Comparison of ENCODE assay signal across 14 cellular contexts in the genomic region with DNA sequence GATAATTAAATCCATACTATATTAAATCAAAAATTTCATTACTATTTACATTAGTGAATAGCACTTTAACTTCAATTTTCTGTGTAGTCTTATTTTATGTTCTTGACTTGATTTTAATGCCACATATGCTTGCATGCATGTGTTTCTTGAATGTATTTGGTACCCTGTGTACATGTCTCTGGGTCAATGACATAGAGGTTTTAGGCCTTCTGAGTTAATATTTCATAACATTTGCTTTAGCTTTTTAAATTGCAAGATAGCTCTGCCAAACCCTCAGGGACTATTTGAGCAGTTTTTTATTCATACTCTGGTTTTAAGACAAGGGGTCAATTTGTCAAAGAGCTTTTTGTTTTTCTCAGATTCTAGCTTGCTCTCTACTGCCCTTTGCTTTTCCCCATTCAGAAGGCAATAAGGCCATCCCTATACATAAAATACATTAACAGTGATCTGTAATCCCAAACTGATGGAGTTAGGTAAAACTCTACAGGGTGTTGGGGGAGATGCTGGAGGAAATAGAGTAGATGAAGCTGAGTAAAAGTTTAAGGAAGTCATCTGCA.
"Had no signal": no experiment of that assay in that cellular context is flagged by ENCODE, and none has a peak within 500 bp of the region (broad histone marks: within the 10 kb centered on the region; RNA-seq: fewer than 3 reads in every experiment).

No MANE protein-coding gene starts in this region.

- DNase-seq: activated CD4-positive, alpha-beta T cell treated with anti-CD3 and anti-CD28 coated beads, Interleukin-2, amount 50 U/mL, for 1 hour; activated T-cell treated with anti-CD3 and anti-CD28 coated beads, Interleukin-2, amount 50 U/mL, for 1 hour; amniotic stem cell; foreskin keratinocyte; heart right ventricle; left lung; mesenchymal stem cell; posterior cingulate gyrus; right cardiac atrium had no signal

- H3K36me3 ChIP-seq: left lung, tibial nerve had no signal

- ATAC-seq: foreskin keratinocyte; heart right ventricle; left lung; right cardiac atrium; stimulated activated effector memory CD8-positive, alpha-beta T cell treated with anti-CD3 and anti-CD28 coated beads, Interleukin-12 subunit alpha, Interleukin-12 subunit beta, amount 100 ng/mL, for 72 hours had no signal

- H3K9me3 ChIP-seq: heart right ventricle, left lung, tibial nerve had no signal

- H3K4me3 ChIP-seq: heart right ventricle, left lung, tibial nerve had no signal

- H3K4me3 Mint-ChIP-seq: activated naive CD4-positive, alpha-beta T cell treated with anti-CD3 and anti-CD28 coated beads, Interleukin-2, amount 50 U/mL, for 24 hours; stimulated activated effector memory CD8-positive, alpha-beta T cell treated with anti-CD3 and anti-CD28 coated beads, Interleukin-12 subunit alpha, Interleukin-12 subunit beta, amount 100 ng/mL, for 72 hours had no signal

- H3K27me3 Mint-ChIP-seq: activated naive CD4-positive, alpha-beta T cell treated with anti-CD3 and anti-CD28 coated beads, Interleukin-2, amount 50 U/mL, for 24 hours had no signal

- FAIRE-seq: endothelial cell of umbilical vein, islet of Langerhans had no signal

- H3K36me3 Mint-ChIP-seq: activated naive CD4-positive, alpha-beta T cell treated with anti-CD3 and anti-CD28 coated beads, Interleukin-2, amount 50 U/mL, for 24 hours had no signal

- H3K9me3 Mint-ChIP-seq: activated naive CD4-positive, alpha-beta T cell treated with anti-CD3 and anti-CD28 coated beads, Interleukin-2, amount 50 U/mL, for 24 hours; stimulated activated effector memory CD8-positive, alpha-beta T cell treated with anti-CD3 and anti-CD28 coated beads, Interleukin-12 subunit alpha, Interleukin-12 subunit beta, amount 100 ng/mL, for 72 hours had no signal

- H3K27ac Mint-ChIP-seq: activated naive CD4-positive, alpha-beta T cell treated with anti-CD3 and anti-CD28 coated beads, Interleukin-2, amount 50 U/mL, for 24 hours; stimulated activated effector memory CD8-positive, alpha-beta T cell treated with anti-CD3 and anti-CD28 coated beads, Interleukin-12 subunit alpha, Interleukin-12 subunit beta, amount 100 ng/mL, for 72 hours had no signal

- H3K27me3 ChIP-seq: foreskin keratinocyte, heart right ventricle, left lung, tibial nerve had no signal

- H3K27ac ChIP-seq: foreskin keratinocyte, left lung, tibial nerve had no signal
